Comparison of ENCODE assay signal across 8 cellular contexts in the genomic region with DNA sequence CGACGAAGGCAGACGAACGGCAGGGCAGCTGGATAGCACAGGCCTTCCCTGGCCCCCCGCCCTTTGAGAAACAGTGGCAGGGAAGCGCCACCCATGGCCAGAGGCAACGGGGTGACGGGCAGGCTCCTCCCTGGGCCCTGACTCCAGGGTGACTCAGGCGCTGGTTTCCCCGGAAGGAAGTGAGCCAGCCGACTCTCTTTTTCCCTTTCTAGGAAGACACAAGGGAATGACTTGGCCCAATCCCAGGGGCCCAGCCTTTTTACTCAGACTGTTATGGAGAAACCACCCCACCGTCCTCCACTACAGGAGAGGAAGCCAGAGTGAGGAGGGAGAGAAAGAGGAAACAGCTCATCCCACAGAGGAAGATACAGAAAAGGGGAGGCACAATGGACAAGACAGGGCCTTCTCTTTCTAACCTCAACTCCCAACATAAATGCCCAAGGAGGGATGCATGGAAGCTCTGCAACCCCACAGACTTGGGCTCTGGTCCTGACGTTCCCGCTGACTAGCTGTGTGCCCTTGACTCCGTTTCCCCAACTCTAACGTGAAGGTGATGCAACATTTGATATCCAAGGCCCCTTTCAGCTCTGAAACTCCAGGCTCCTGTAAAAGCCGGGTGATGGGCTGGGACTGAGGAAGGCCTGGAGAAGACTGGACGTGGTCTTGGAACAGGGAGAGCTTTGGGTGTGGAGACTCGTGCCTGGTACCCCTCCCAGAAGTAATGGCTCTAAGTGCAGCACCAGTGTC. TPM values are rescaled to one million over a fixed set of nuclear protein-coding genes. Genes with fewer than 3 reads are reported as not detected.
DNase-seq lines count a peak whose midpoint lies in the region; ATAC-seq and TF ChIP-seq lines count a peak whose summit lies in the region.

No MANE protein-coding gene starts in this region.

- H3K4me3 ChIP-seq in subcutaneous abdominal adipose tissue (ENCODE audit: low read depth in 1 of 5, low read length in 5 of 5) (peak overlapping the region in 3 of 5 donors; percentile 8 to 43 (median 42)), Caco-2 (ENCODE audit: low read depth, low read length) (no peak overlapping the region)

- POLR2A ChIA-PET in Caco-2 (lab: Charles Lee), result no interaction called here

- peaks cover 7% of the 10 kb centered on the region for H3K36me3 Mint-ChIP-seq in activated naive CD8-positive, alpha-beta T cell
- peaks cover 32% of the 10 kb centered on the region for H3K36me3 Mint-ChIP-seq in Caco-2 (ENCODE audit: insufficient read depth, unreplicated experiment)

- H3K9me3 Mint-ChIP-seq in activated naive CD8-positive, alpha-beta T cell (ENCODE audit: low read depth), result no peaks in the 10 kb centered on the region
- H3K9me3 Mint-ChIP-seq in Caco-2 (ENCODE audit: unreplicated experiment), result no peaks in the 10 kb centered on the region

- peak overlapping the region in 3 of 5 donors; percentile 60 to 81 (median 63) for H3K9ac ChIP-seq in subcutaneous abdominal adipose tissue (ENCODE audit: low read length in 5 of 5)

- no peak for ATAC-seq in GM19035 (IDR thresholded peaks at IDR 0.05; ENCODE audit: unreplicated experiment)

- TF ChIP-seq CTCF in GM13976 (IDR thresholded peaks at IDR 0.05; ENCODE audit: borderline replicate concordance, control extremely low read depth, extremely low read depth, insufficient read depth, missing control alignments) (no peak), Caco-2 (IDR thresholded peaks at IDR 0.05; ENCODE audit: insufficient read depth in 1 of 2, low read depth in 1 of 2, low read length in 1 of 2, severe bottlenecking in 1 of 2, unreplicated experiment in 1 of 2) (no peak)

- H3K27ac ChIP-seq in subcutaneous abdominal adipose tissue (ENCODE audit: low read depth, low read length), result peak overlapping the region; percentile 89

- H3K36me3 ChIP-seq in subcutaneous abdominal adipose tissue (ENCODE audit: control insufficient read depth in 5 of 5, insufficient read depth in 5 of 5, low read length in 5 of 5) (no peaks in the 10 kb centered on the region), Caco-2 (ENCODE audit: control insufficient read depth, insufficient read depth, low read length) (no peaks in the 10 kb centered on the region)

- H3K4me1 ChIP-seq in subcutaneous abdominal adipose tissue (ENCODE audit: control insufficient read depth in 5 of 5, insufficient read depth in 5 of 5, low read length in 5 of 5) (peaks cover 37 to 81% (median 76%) of the 10 kb centered on the region in 5 donors), Caco-2 (peaks cover 27% of the 10 kb centered on the region)

- H3K27me3 ChIP-seq in subcutaneous abdominal adipose tissue (ENCODE audit: control insufficient read depth in 5 of 5, insufficient read depth in 4 of 5, low read length in 5 of 5) (no peaks in the 10 kb centered on the region), Caco-2 (replicated peaks; ENCODE audit: control insufficient read depth, insufficient read depth, low read length) (no peaks in the 10 kb centered on the region)

- intact Hi-C loops in Caco-2 (cut with micrococcal nuclease; ENCODE audit: unreplicated experiment), result no loop called here

- H3K27ac Mint-ChIP-seq in activated naive CD8-positive, alpha-beta T cell, result peak overlapping the region; percentile 79
- H3K27ac Mint-ChIP-seq in Caco-2 (ENCODE audit: unreplicated experiment), result no peak overlapping the region

- in situ Hi-C loops in GM13976 (cut with MboI; ENCODE audit: low sequenced_read_pairs, unreplicated experiment), result no loop called here

- H3K4me1 Mint-ChIP-seq in activated naive CD8-positive, alpha-beta T cell (ENCODE audit: low read depth), result peaks cover 91% of the 10 kb centered on the region
- H3K4me1 Mint-ChIP-seq in Caco-2 (ENCODE audit: low read depth, unreplicated experiment), result peaks cover 24% of the 10 kb centered on the region

- CTCF ChIA-PET in Caco-2 (lab: Charles Lee), result no interaction called here

- H3K4me3 Mint-ChIP-seq in activated naive CD8-positive, alpha-beta T cell, result peak overlapping the region; percentile 20
- no peak overlapping the region for H3K4me3 Mint-ChIP-seq in Caco-2 (ENCODE audit: unreplicated experiment)

- no TSS peak for BruUV-seq in Caco-2 (replicated peaks; lab: Mats Ljungman, UMichigan)

- H3K27me3 Mint-ChIP-seq in activated naive CD8-positive, alpha-beta T cell, result no peaks in the 10 kb centered on the region
- H3K27me3 Mint-ChIP-seq in Caco-2 (ENCODE audit: insufficient read depth, unreplicated experiment), result no peaks in the 10 kb centered on the region

- no peaks in the 10 kb centered on the region for H3K9me3 ChIP-seq in subcutaneous abdominal adipose tissue (ENCODE audit: control insufficient read depth in 5 of 5, low read length in 5 of 5)
- no peaks in the 10 kb centered on the region for H3K9me3 ChIP-seq in Caco-2

- peak; percentile 87 for DNase-seq in HT-29 (ENCODE audit: low spot score)
- DNase-seq in hepatic stellate cell (ENCODE audit: low spot score), result peak; percentile 79
- DNase-seq in GM13976 (ENCODE audit: low spot score), result no peak
- DNase-seq in Caco-2, result no peak
- DNase-seq in DMS79 treated with DMSO at 0.1 percent for 48 hours (lab: John Stamatoyannopoulos, UW), result no peak

RNA-seq across cellular contexts. Expression of a gene that starts 27.9 kb away (rescaled TPM):
- total RNA-seq in HT-29 (2014; rRNA removed; shearing (Covaris generic)), result 104 and 115 TPM in 2 replicates
- 170 and 181 TPM in 2 replicates for total RNA-seq in Caco-2 (2022)

Comparison
In these comparisons a context has a peak if more than half of its experiments do, and no peak if none do; other contexts are left out.
1. DNase-seq: peak in HT-29 (single experiment) and hepatic stellate cell (single experiment); none in GM13976 (single experiment), Caco-2 (0 of 2) and DMS79 treated with DMSO at 0.1 percent for 48 hours (single experiment).